In genomic region chr5:847212-847611, GRCh38 we compare ENCODE assay signal across 8 cellular contexts. TPM values are rescaled to one million over a fixed set of nuclear protein-coding genes. Genes with fewer than 3 reads are reported as not detected.
A peak's percentile ranks its signal among the peaks of the same experiment; 100 is the strongest.
DNase-seq lines count a peak whose midpoint lies in the region; ATAC-seq and TF ChIP-seq lines count a peak whose summit lies in the region.
"Not testable (repeated sequence)": the region's sequence is repeated elsewhere in the genome, so short reads cannot be mapped to it uniquely, and the experiment has no call there.

No MANE protein-coding gene starts in this region.

- TF ChIP-seq POLR2A in right lobe of liver (IDR thresholded peaks at IDR 0.05) = not testable (repeated sequence)

- ATAC-seq in T-helper 17 cell; activated T-helper 17 cell treated with anti-CD3 and anti-CD28 coated beads, Interleukin-2, amount 50 U/mL, for 72 hours (replicated peaks); effector memory CD8-positive, alpha-beta T cell (replicated peaks); left cardiac atrium; right lobe of liver; stimulated activated effector memory CD8-positive, alpha-beta T cell treated with anti-CD3 and anti-CD28 coated beads, Interleukin-12 subunit alpha, Interleukin-12 subunit beta, amount 100 ng/mL, for 72 hours: not testable (repeated sequence)

- H3K4me3 Mint-ChIP-seq in T-helper 17 cell; activated T-helper 17 cell treated with anti-CD3 and anti-CD28 coated beads, Interleukin-2, amount 50 U/mL, for 72 hours; effector memory CD8-positive, alpha-beta T cell; osteocyte (ENCODE audit: unreplicated experiment); stimulated activated effector memory CD8-positive, alpha-beta T cell treated with anti-CD3 and anti-CD28 coated beads, Interleukin-12 subunit alpha, Interleukin-12 subunit beta, amount 100 ng/mL, for 72 hours: not testable (repeated sequence)

- not testable (repeated sequence) for DNase-seq in T-helper 17 cell; effector memory CD8-positive, alpha-beta T cell; stimulated activated effector memory CD8-positive, alpha-beta T cell treated with anti-CD3 and anti-CD28 coated beads, Interleukin-12 subunit alpha, Interleukin-12 subunit beta, amount 100 ng/mL, for 72 hours (ENCODE audit: low spot score in 2 of 2)
- DNase-seq in left cardiac atrium (peak; percentile 18), right lobe of liver (peak in 2 of 3 donors; percentile 6 to 22), osteocyte (ENCODE audit: extremely low spot score, unreplicated experiment) (peak; percentile 81), ureter (ENCODE audit: low spot score) (peak; percentile 38)

- not testable (repeated sequence) for H3K27ac ChIP-seq in right lobe of liver

- not testable (repeated sequence) for H3K9me3 Mint-ChIP-seq in activated T-helper 17 cell treated with anti-CD3 and anti-CD28 coated beads, Interleukin-2, amount 50 U/mL, for 72 hours; effector memory CD8-positive, alpha-beta T cell; osteocyte (ENCODE audit: unreplicated experiment); stimulated activated effector memory CD8-positive, alpha-beta T cell treated with anti-CD3 and anti-CD28 coated beads, Interleukin-12 subunit alpha, Interleukin-12 subunit beta, amount 100 ng/mL, for 72 hours

- not testable (repeated sequence) for H3K27me3 Mint-ChIP-seq in T-helper 17 cell; activated T-helper 17 cell treated with anti-CD3 and anti-CD28 coated beads, Interleukin-2, amount 50 U/mL, for 72 hours; osteocyte (ENCODE audit: unreplicated experiment)
- peaks cover 6 to 13% of the 10 kb centered on the region in 2 donors for H3K27me3 Mint-ChIP-seq in effector memory CD8-positive, alpha-beta T cell

- not testable (repeated sequence) for H3K9me3 ChIP-seq in T-helper 17 cell (ENCODE audit: control insufficient read depth, low read length, poor library complexity, severe bottlenecking); right lobe of liver

- not testable (repeated sequence) for H3K4me3 ChIP-seq in right lobe of liver

- WGBS in right lobe of liver (ENCODE audit: insufficient coverage, low coverage, low lambda C conversion rate, missing lambda C conversion rate) = 85% methylated on average over 7 of the region's 18 CpGs

- H3K4me1 ChIP-seq in right lobe of liver = not testable (repeated sequence)

- not testable (repeated sequence) for H3K36me3 ChIP-seq in right lobe of liver

- not testable (repeated sequence) for TF ChIP-seq CTCF in right lobe of liver (IDR thresholded peaks at IDR 0.05); osteocyte (IDR thresholded peaks at IDR 0.05)

- H3K27me3 ChIP-seq in right lobe of liver = not testable (repeated sequence)

- not testable (repeated sequence) for H3K4me1 Mint-ChIP-seq in T-helper 17 cell; activated T-helper 17 cell treated with anti-CD3 and anti-CD28 coated beads, Interleukin-2, amount 50 U/mL, for 72 hours; effector memory CD8-positive, alpha-beta T cell (ENCODE audit: low read depth in 2 of 2); osteocyte (ENCODE audit: unreplicated experiment); stimulated activated effector memory CD8-positive, alpha-beta T cell treated with anti-CD3 and anti-CD28 coated beads, Interleukin-12 subunit alpha, Interleukin-12 subunit beta, amount 100 ng/mL, for 72 hours

- H3K36me3 Mint-ChIP-seq in T-helper 17 cell (ENCODE audit: low read depth); activated T-helper 17 cell treated with anti-CD3 and anti-CD28 coated beads, Interleukin-2, amount 50 U/mL, for 72 hours (ENCODE audit: low read depth); effector memory CD8-positive, alpha-beta T cell (ENCODE audit: insufficient read depth); osteocyte (ENCODE audit: unreplicated experiment); stimulated activated effector memory CD8-positive, alpha-beta T cell treated with anti-CD3 and anti-CD28 coated beads, Interleukin-12 subunit alpha, Interleukin-12 subunit beta, amount 100 ng/mL, for 72 hours: not testable (repeated sequence)

- peak overlapping the region; percentile 61 for H3K27ac Mint-ChIP-seq in T-helper 17 cell
- peak overlapping the region; percentile 32 for H3K27ac Mint-ChIP-seq in activated T-helper 17 cell treated with anti-CD3 and anti-CD28 coated beads, Interleukin-2, amount 50 U/mL, for 72 hours
- H3K27ac Mint-ChIP-seq in effector memory CD8-positive, alpha-beta T cell = peak overlapping the region; percentile 20 to 30
- not testable (repeated sequence) for H3K27ac Mint-ChIP-seq in osteocyte (ENCODE audit: unreplicated experiment)
- H3K27ac Mint-ChIP-seq in stimulated activated effector memory CD8-positive, alpha-beta T cell treated with anti-CD3 and anti-CD28 coated beads, Interleukin-12 subunit alpha, Interleukin-12 subunit beta, amount 100 ng/mL, for 72 hours = peak overlapping the region; percentile 15

- intact Hi-C loops in left cardiac atrium (cut with DNase I) = not testable (repeated sequence)
- intact Hi-C loops in right lobe of liver (cut with DNase I) = loop anchor here in 1 of 2 donors (5.0 kb wide), 1 partner anchor 90 kb away; no protein-coding TSS in a partner anchor

RNA-seq across cellular contexts. Expression of gene ZDHHC11, which starts 3.6 kb away (rescaled TPM):
- total RNA-seq in T-helper 17 cell (10 to 100 TPM; 27.7 to 37.1 TPM), left cardiac atrium (10 to 100 TPM; 31.1 to 36.7 TPM), right lobe of liver (10 to 100 TPM in 2 of 6 experiments, 1 to 10 TPM in 3, under 1 TPM in 1; 0.50 to 14.4 (median 5.8) TPM), osteocyte (4.4 and 6.3 TPM in 2 replicates), ureter (39.5 TPM)
- total RNA-seq in activated T-helper 17 cell treated with anti-CD3 and anti-CD28 coated beads, Interleukin-2, amount 50 U/mL, for 72 hours = 10 to 100 TPM; 13.6 to 26.8 TPM

RNA-seq across cellular contexts. Expression of gene BRD9, which starts 45.4 kb away (rescaled TPM):
- total RNA-seq in T-helper 17 cell = 100 to 1,000 TPM; 179 to 200 TPM
- total RNA-seq in activated T-helper 17 cell treated with anti-CD3 and anti-CD28 coated beads, Interleukin-2, amount 50 U/mL, for 72 hours = 10 to 100 TPM; 65.2 to 72.5 TPM
- total RNA-seq in left cardiac atrium = 10 to 100 TPM; 26.8 to 39.3 TPM
- 10 to 100 TPM; 10.7 to 16.7 (median 13.8) TPM for total RNA-seq in right lobe of liver
- 38.2 and 39.4 TPM in 2 replicates for total RNA-seq in osteocyte
- total RNA-seq in ureter = 63.6 TPM

RNA-seq across cellular contexts. Expression of gene TRIP13, which starts 45.5 kb away (rescaled TPM):
- total RNA-seq in T-helper 17 cell = 1 to 10 TPM; 1.0 to 2.6 TPM
- 10 to 100 TPM; 18.3 to 45.0 TPM for total RNA-seq in activated T-helper 17 cell treated with anti-CD3 and anti-CD28 coated beads, Interleukin-2, amount 50 U/mL, for 72 hours
- 1 to 10 TPM in 1 of 2 donors, under 1 TPM in 1; 0.88 to 1.1 TPM for total RNA-seq in left cardiac atrium
- total RNA-seq in right lobe of liver = 1 to 10 TPM in 2 of 6 experiments, under 1 TPM in 4; 0.15 to 3.2 (median 0.70) TPM
- total RNA-seq in osteocyte = 4.1 and 6.9 TPM in 2 replicates
- 1.7 TPM for total RNA-seq in ureter
